In the genomic region with DNA sequence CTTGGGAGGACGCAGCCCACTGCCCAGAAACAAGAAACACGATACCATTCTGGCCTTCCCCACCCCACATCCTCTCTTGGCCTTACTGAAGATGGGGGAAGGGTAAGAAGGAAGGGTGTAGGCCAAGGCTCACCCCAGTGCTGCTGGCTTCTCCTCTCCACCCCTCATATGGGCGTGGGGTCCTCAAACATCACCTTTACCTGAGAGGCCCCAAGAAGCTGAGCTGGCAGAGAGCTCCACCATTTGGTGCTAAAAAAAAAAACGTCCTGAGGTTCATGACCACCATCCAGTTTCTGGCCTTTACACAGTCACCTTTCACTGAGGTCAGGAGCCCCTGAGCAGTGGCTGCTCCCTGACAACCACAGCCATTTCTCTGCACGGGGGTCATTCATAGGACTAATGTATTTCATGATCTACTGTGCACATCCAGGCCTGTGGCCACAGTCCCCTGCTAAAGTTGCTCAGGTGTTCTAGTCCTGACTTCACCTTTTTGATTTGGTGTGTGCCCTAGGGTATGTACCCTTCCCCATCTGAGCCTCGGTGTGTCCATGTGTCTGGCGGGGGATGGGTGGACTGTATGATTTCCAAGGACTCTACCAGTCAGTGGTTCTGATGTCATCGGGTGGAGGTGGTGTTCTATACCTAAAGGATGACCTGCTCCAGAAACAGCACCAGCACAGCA, we compare ENCODE assay signal across 9 cellular contexts. TPM values are rescaled to one million over a fixed set of nuclear protein-coding genes. Genes with fewer than 3 reads are reported as not detected.
DNase-seq lines count a peak whose midpoint lies in the region; ATAC-seq and TF ChIP-seq lines count a peak whose summit lies in the region.
"Had no signal": no experiment of that assay in that cellular context is flagged by ENCODE, and none has a peak within 500 bp of the region (broad histone marks: within the 10 kb centered on the region; RNA-seq: fewer than 3 reads in every experiment).

No MANE protein-coding gene starts in this region.

- POLR2A ChIA-PET in activated CD4-positive, alpha-beta T cell treated with anti-CD3 and anti-CD28 coated beads for 36 hours (lab: Charles Lee), result interaction anchor here (0.9 to 1.5 kb wide), 3 partner anchors 10 to 232 kb away, joined by 3 to 4 read pairs (median 3); no protein-coding TSS in a partner anchor

- H4K20me1 ChIP-seq in osteoblast (ENCODE audit: insufficient read depth, low read length), result peaks cover 19% of the 10 kb centered on the region

- peaks cover 52% of the 10 kb centered on the region for H3K36me3 Mint-ChIP-seq in activated CD4-positive, alpha-beta T cell treated with anti-CD3 and anti-CD28 coated beads for 36 hours (ENCODE audit: low read depth)

- no peak overlapping the region for H2AFZ ChIP-seq in osteoblast (ENCODE audit: low read length)

- no peaks in the 10 kb centered on the region for H3K9me3 Mint-ChIP-seq in activated CD4-positive, alpha-beta T cell treated with anti-CD3 and anti-CD28 coated beads for 36 hours (ENCODE audit: low read depth)

- TF ChIP-seq EP300 in stomach (IDR thresholded peaks at IDR 0.05), result no peak

- CTCF ChIA-PET in activated CD4-positive, alpha-beta T cell treated with anti-CD3 and anti-CD28 coated beads for 36 hours (lab: Charles Lee), result interaction anchor here (0.6 to 2.6 kb wide), 19 partner anchors 8 to 256 kb away, joined by 3 to 13 read pairs (median 4); no protein-coding TSS in a partner anchor

- peak overlapping the region; percentile 69 for H3K27ac Mint-ChIP-seq in activated CD4-positive, alpha-beta T cell treated with anti-CD3 and anti-CD28 coated beads for 36 hours

- H3K36me3 ChIP-seq in osteoblast (ENCODE audit: insufficient read depth, low read length) (peaks cover 35% of the 10 kb centered on the region), stomach (peaks cover 26 to 57% (median 52%) of the 10 kb centered on the region in 4 donors)

- TF ChIP-seq CTCF in osteoblast (IDR thresholded peaks at IDR 0.05; ENCODE audit: extremely low read depth, low read depth, low read length), result no peak
- no peak for TF ChIP-seq CTCF in stomach (IDR thresholded peaks at IDR 0.05)

- H3K4me1 ChIP-seq in osteoblast (ENCODE audit: insufficient read depth, low read length), result peaks cover 7% of the 10 kb centered on the region
- peaks cover 0 to 25% (median under 1%) of the 10 kb centered on the region in 4 donors for H3K4me1 ChIP-seq in stomach

- H3K4me3 Mint-ChIP-seq in activated CD4-positive, alpha-beta T cell treated with anti-CD3 and anti-CD28 coated beads for 36 hours, result no peak overlapping the region

- H3K4me3 ChIP-seq in osteoblast (ENCODE audit: insufficient read depth, low read length), result no peak overlapping the region
- H3K4me3 ChIP-seq in stomach, result no peak overlapping the region
- H3K4me3 ChIP-seq: upper lobe of left lung had no signal

- 73 to 88% (median 80%) methylated on average over 8 of the region's 8 CpGs for WGBS in stomach, 5 donors

- H3K27ac ChIP-seq in caudate nucleus (ENCODE audit: low read depth, low read length), result peak overlapping the region; percentile 96
- H3K27ac ChIP-seq in osteoblast (ENCODE audit: low read depth, low read length), result no peak overlapping the region
- no peak overlapping the region for H3K27ac ChIP-seq in stomach

- peaks cover 28% of the 10 kb centered on the region for H3K79me2 ChIP-seq in osteoblast (ENCODE audit: insufficient read depth, low read length)

- H3K27me3 ChIP-seq in osteoblast (ENCODE audit: insufficient read depth, low read length) (no peaks in the 10 kb centered on the region), stomach (no peaks in the 10 kb centered on the region)
- H3K27me3 ChIP-seq: upper lobe of left lung had no signal

- no peak for DNase-seq in activated CD4-positive, alpha-beta T cell treated with anti-CD3 and anti-CD28 coated beads for 36 hours
- no peak for DNase-seq in activated CD4-positive, alpha-beta T cell treated with anti-CD3 and anti-CD28 coated beads for 4 hours
- peak; percentile 10 for DNase-seq in MV-4-11 (lab: John Stamatoyannopoulos, UW)
- no peak for DNase-seq in caudate nucleus (lab: John Stamatoyannopoulos, UW)
- DNase-seq in osteoblast (ENCODE audit: insufficient read length, low spot score, missing footprints), result peak; percentile 39
- no peak for DNase-seq in OCI-M2 (lab: John Stamatoyannopoulos, UW; ENCODE audit: unreplicated experiment)
- DNase-seq in stimulated activated CD4-positive, alpha-beta T cell treated with anti-CD3 and anti-CD28 coated beads, Interleukin-15, amount 100 ng/mL, for 24 hours, result no peak
- no peak for DNase-seq in stomach

- H3K9me3 ChIP-seq in osteoblast (ENCODE audit: low read depth, low read length) (no peaks in the 10 kb centered on the region), stomach (no peaks in the 10 kb centered on the region)
- H3K9me3 ChIP-seq: upper lobe of left lung had no signal

- intact Hi-C loops in activated CD4-positive, alpha-beta T cell treated with anti-CD3 and anti-CD28 coated beads for 36 hours (cut with DNase I, micrococcal nuclease), result loop anchor here in 1 of 2 experiments (2.0 kb wide), 1 partner anchor 13 kb away; no protein-coding TSS in a partner anchor
- intact Hi-C loops in stomach (cut with DNase I; ENCODE audit: low total_unique reads), result no loop called here

- H3K4me1 Mint-ChIP-seq in activated CD4-positive, alpha-beta T cell treated with anti-CD3 and anti-CD28 coated beads for 36 hours, result peaks cover 32% of the 10 kb centered on the region

- no peak for TF ChIP-seq POLR2A in stomach (IDR thresholded peaks at IDR 0.05)

- ATAC-seq in activated CD4-positive, alpha-beta T cell treated with anti-CD3 and anti-CD28 coated beads for 36 hours, result no peak

- no peaks in the 10 kb centered on the region for H3K27me3 Mint-ChIP-seq in activated CD4-positive, alpha-beta T cell treated with anti-CD3 and anti-CD28 coated beads for 36 hours

- no peak overlapping the region for H3K4me2 ChIP-seq in osteoblast (ENCODE audit: insufficient read depth, low read length)

RNA-seq across cellular contexts. Expression of a gene that starts 15.1 kb away (rescaled TPM):
- total RNA-seq in activated CD4-positive, alpha-beta T cell treated with anti-CD3 and anti-CD28 coated beads for 36 hours, result 100 to 1,000 TPM; 157 to 180 TPM
- total RNA-seq in osteoblast (13.3 and 17.0 TPM in 2 replicates), stomach (100 to 1,000 TPM in 1 of 5 donors, 10 to 100 TPM in 3, 1 to 10 TPM in 1; 5.9 to 101 (median 26.7) TPM)
- polyA plus RNA-seq in stomach, result 10 to 100 TPM; 39.8 to 55.5 (median 50.9) TPM

RNA-seq across cellular contexts. Expression of a gene that starts 17.3 kb away (rescaled TPM):
- total RNA-seq in activated CD4-positive, alpha-beta T cell treated with anti-CD3 and anti-CD28 coated beads for 36 hours, result 10 to 100 TPM; 33.6 to 39.2 TPM
- 10.3 and 10.9 TPM in 2 replicates for total RNA-seq in osteoblast
- 10 to 100 TPM in 4 of 5 donors, 1 to 10 TPM in 1; 4.7 to 18.3 (median 13.6) TPM for total RNA-seq in stomach
- polyA plus RNA-seq in stomach, result 10 to 100 TPM in 2 of 3 donors, 1 to 10 TPM in 1; 8.7 to 23.8 (median 11.8) TPM

RNA-seq across cellular contexts. Expression of a gene that starts 28.3 kb away (rescaled TPM):
- 100 to 1,000 TPM in 1 of 2 experiments, 10 to 100 TPM in 1; 96.0 to 134 TPM for total RNA-seq in activated CD4-positive, alpha-beta T cell treated with anti-CD3 and anti-CD28 coated beads for 36 hours
- total RNA-seq in osteoblast (114 and 119 TPM in 2 replicates), stomach (100 to 1,000 TPM in 1 of 5 donors, 10 to 100 TPM in 4; 43.3 to 132 (median 74.3) TPM)
- 10 to 100 TPM; 16.2 to 17.6 (median 16.6) TPM for polyA plus RNA-seq in stomach

RNA-seq across cellular contexts. Expression of a gene that starts 29.9 kb away (rescaled TPM):
- 10 to 100 TPM; 60.0 to 62.6 TPM for total RNA-seq in activated CD4-positive, alpha-beta T cell treated with anti-CD3 and anti-CD28 coated beads for 36 hours
- total RNA-seq in osteoblast, result 57.5 and 57.9 TPM in 2 replicates
- total RNA-seq in stomach, result 10 to 100 TPM; 21.4 to 70.7 (median 49.8) TPM
- polyA plus RNA-seq in stomach, result 10 to 100 TPM in 1 of 3 donors, 1 to 10 TPM in 2; 8.7 to 17.1 (median 9.8) TPM

Comparison
In these comparisons a context has a peak if more than half of its experiments do, and no peak if none do; other contexts are left out.
1. DNase-seq: peak in MV-4-11 (single experiment) and osteoblast (single experiment); none in activated CD4-positive, alpha-beta T cell treated with anti-CD3 and anti-CD28 coated beads for 36 hours (single experiment), activated CD4-positive, alpha-beta T cell treated with anti-CD3 and anti-CD28 coated beads for 4 hours (0 of 2), caudate nucleus (0 of 61), OCI-M2 (single experiment), stimulated activated CD4-positive, alpha-beta T cell treated with anti-CD3 and anti-CD28 coated beads, Interleukin-15, amount 100 ng/mL, for 24 hours (single experiment) and stomach (single experiment).